ENCODE assay signal across 8 cellular contexts in the genomic region with DNA sequence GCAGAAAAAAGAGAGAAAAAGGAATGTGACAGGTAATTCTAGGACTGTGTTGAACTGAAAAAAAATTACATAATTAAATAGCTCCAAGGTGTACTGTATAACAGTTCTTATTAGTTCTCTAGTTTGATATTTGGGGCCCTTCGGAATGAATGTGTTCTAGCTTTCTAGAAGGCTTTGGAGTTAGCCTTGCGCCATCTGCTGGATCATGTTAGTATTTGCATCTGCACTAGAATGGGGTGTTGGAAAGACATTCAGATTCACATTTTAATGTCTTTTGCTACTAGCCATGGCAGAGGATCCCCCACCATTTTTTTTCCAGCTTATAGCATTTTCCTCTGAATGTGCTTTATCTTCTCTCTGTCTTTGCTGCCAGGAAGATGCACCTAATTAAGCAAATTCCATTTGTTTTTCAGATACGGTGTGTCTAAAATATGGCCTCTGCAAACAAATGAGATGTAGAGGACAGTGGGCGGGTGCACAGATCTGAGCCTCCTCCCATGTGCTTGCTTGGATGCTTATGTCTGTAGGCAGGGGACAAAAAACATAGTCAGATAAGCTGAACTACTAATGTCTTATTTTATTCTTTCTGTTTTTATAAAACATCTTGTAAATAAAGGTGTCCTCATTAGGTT.
DNase-seq lines count a peak whose midpoint lies in the region; ATAC-seq and TF ChIP-seq lines count a peak whose summit lies in the region.

No MANE protein-coding gene starts in this region.

- peaks cover 7% of the 10 kb centered on the region for H3K27me3 Mint-ChIP-seq in activated CD8-positive, alpha-beta T cell treated with anti-CD3 and anti-CD28 coated beads for 36 hours
- H3K27me3 Mint-ChIP-seq in neural progenitor cell (ENCODE audit: insufficient read depth, low read depth) = no peaks in the 10 kb centered on the region

- H3K4me2 ChIP-seq in fibroblast of lung (ENCODE audit: extremely low read depth, insufficient read depth, low read length) (no peak overlapping the region), neural progenitor cell (no peak overlapping the region)

- no peak overlapping the region for H2AFZ ChIP-seq in fibroblast of lung (ENCODE audit: low read length)
- peak overlapping the region; percentile 74 for H2AFZ ChIP-seq in neural progenitor cell (replicated peaks)

- WGBS in transverse colon (ENCODE audit: low coverage in 1 of 2), 2 donors = 24 to 39% methylated on average over 4 of the region's 4 CpGs

- H3K36me3 Mint-ChIP-seq in activated CD8-positive, alpha-beta T cell treated with anti-CD3 and anti-CD28 coated beads for 36 hours (ENCODE audit: low read depth) = no peaks in the 10 kb centered on the region
- H3K36me3 Mint-ChIP-seq in neural progenitor cell = no peaks in the 10 kb centered on the region

- no peaks in the 10 kb centered on the region for H3K9me3 ChIP-seq in fibroblast of lung (ENCODE audit: control insufficient read depth, insufficient read depth, low read depth, low read length)
- H3K9me3 ChIP-seq in neural progenitor cell (ENCODE audit: low read depth) = no peaks in the 10 kb centered on the region
- H3K9me3 ChIP-seq in transverse colon = no peaks in the 10 kb centered on the region

- no peaks in the 10 kb centered on the region for H3K36me3 ChIP-seq in fibroblast of lung (ENCODE audit: control insufficient read depth, insufficient read depth, low read length)
- H3K36me3 ChIP-seq in neural progenitor cell = no peaks in the 10 kb centered on the region
- no peaks in the 10 kb centered on the region for H3K36me3 ChIP-seq in transverse colon

- TF ChIP-seq POLR2A in transverse colon (IDR thresholded peaks at IDR 0.05) = no peak

- H3K27me3 ChIP-seq in fibroblast of lung (ENCODE audit: control insufficient read depth, insufficient read depth, low read length) (no peaks in the 10 kb centered on the region), neural progenitor cell (no peaks in the 10 kb centered on the region), transverse colon (no peaks in the 10 kb centered on the region)

- no peak overlapping the region for H3K27ac Mint-ChIP-seq in activated CD8-positive, alpha-beta T cell treated with anti-CD3 and anti-CD28 coated beads for 36 hours
- no peak overlapping the region for H3K27ac Mint-ChIP-seq in neural progenitor cell

- CTCF ChIA-PET in activated CD8-positive, alpha-beta T cell treated with anti-CD3 and anti-CD28 coated beads for 36 hours (lab: Charles Lee) = interaction anchor here (0.7 to 3.5 kb wide), 24 partner anchors 9 to 563 kb away, joined by 3 to 17 read pairs (median 4); a partner anchor contains a TSS

- ATAC-seq in GM19452 (IDR thresholded peaks at IDR 0.05; ENCODE audit: unreplicated experiment) (peak; percentile 84), HG03460 (IDR thresholded peaks at IDR 0.05; ENCODE audit: unreplicated experiment) (peak; percentile 79)
- ATAC-seq in activated CD8-positive, alpha-beta T cell treated with anti-CD3 and anti-CD28 coated beads for 36 hours = peak; percentile 91

- H4K20me1 ChIP-seq in fibroblast of lung (ENCODE audit: control insufficient read depth, extremely low read depth, insufficient read depth, low read length) (no peaks in the 10 kb centered on the region), neural progenitor cell (ENCODE audit: low read depth) (no peaks in the 10 kb centered on the region)

- H3K4me3 Mint-ChIP-seq in activated CD8-positive, alpha-beta T cell treated with anti-CD3 and anti-CD28 coated beads for 36 hours = no peak overlapping the region
- no peak overlapping the region for H3K4me3 Mint-ChIP-seq in neural progenitor cell

- TF ChIP-seq CTCF in activated CD8-positive, alpha-beta T cell treated with anti-CD3 and anti-CD28 coated beads for 36 hours (IDR thresholded peaks at IDR 0.05) = peak; percentile 70
- TF ChIP-seq CTCF in fibroblast of lung (conservative IDR thresholded peaks at IDR 0.05 in 1 of 2, IDR thresholded peaks at IDR 0.05 in 1 of 2; ENCODE audit: low read depth in 1 of 2, low read length in 2 of 2) = peak; percentile 87 to 88
- peak; percentile 89 for TF ChIP-seq CTCF in neural progenitor cell (IDR thresholded peaks at IDR 0.05)
- TF ChIP-seq CTCF in transverse colon (IDR thresholded peaks at IDR 0.05) = peak; percentile 67 to 80 (median 74)

- H3K9ac ChIP-seq in fibroblast of lung (ENCODE audit: insufficient read depth, low read length) = no peak overlapping the region
- no peak overlapping the region for H3K9ac ChIP-seq in neural progenitor cell

- H3K4me3 ChIP-seq in fibroblast of lung (replicated peaks in 1 of 4; ENCODE audit: control extremely low read depth in 1 of 4, insufficient read depth in 1 of 4, low read depth in 3 of 4, low read length in 4 of 4) (peak overlapping the region in 1 of 4 experiments; percentile 5), neural progenitor cell (no peak overlapping the region), transverse colon (no peak overlapping the region)

- no peaks in the 10 kb centered on the region for H3K9me3 Mint-ChIP-seq in activated CD8-positive, alpha-beta T cell treated with anti-CD3 and anti-CD28 coated beads for 36 hours
- H3K9me3 Mint-ChIP-seq in neural progenitor cell = no peaks in the 10 kb centered on the region

- H3K27ac ChIP-seq in fibroblast of lung (ENCODE audit: insufficient read depth, low read length) (no peak overlapping the region), neural progenitor cell (no peak overlapping the region), transverse colon (peak overlapping the region in 2 of 4 donors; percentile 13 to 33)

- no peak for TF ChIP-seq EP300 in transverse colon (IDR thresholded peaks at IDR 0.05; ENCODE audit: low read depth)

- H3F3A ChIP-seq in neural progenitor cell (ENCODE audit: low read depth) = no peaks in the 10 kb centered on the region

- intact Hi-C loops in activated CD8-positive, alpha-beta T cell treated with anti-CD3 and anti-CD28 coated beads for 36 hours (cut with micrococcal nuclease) = no loop called here
- intact Hi-C loops in transverse colon (cut with DNase I; ENCODE audit: low total_unique reads) = no loop called here

- H3K4me1 Mint-ChIP-seq in activated CD8-positive, alpha-beta T cell treated with anti-CD3 and anti-CD28 coated beads for 36 hours (ENCODE audit: low read depth) = no peaks in the 10 kb centered on the region
- no peaks in the 10 kb centered on the region for H3K4me1 Mint-ChIP-seq in neural progenitor cell

- H3K4me1 ChIP-seq in fibroblast of lung (ENCODE audit: control insufficient read depth, extremely low read depth, insufficient read depth, low read length) = no peaks in the 10 kb centered on the region
- no peaks in the 10 kb centered on the region for H3K4me1 ChIP-seq in neural progenitor cell
- peaks cover 0 to 4% (median 0%) of the 10 kb centered on the region in 4 donors for H3K4me1 ChIP-seq in transverse colon

- H3K79me2 ChIP-seq in fibroblast of lung (ENCODE audit: control insufficient read depth, insufficient read depth, low read length) (no peaks in the 10 kb centered on the region), neural progenitor cell (ENCODE audit: low read depth) (no peaks in the 10 kb centered on the region)

- in situ Hi-C loops in transverse colon (cut with MboI; ENCODE audit: low pct_ligation_motif_present in 1 of 4, low pct_unique_long_range_greater_than_20kb in 1 of 4, low sequenced_read_pairs in 3 of 4) = loop anchor here in 1 of 4 donors (25.0 kb wide), 1 partner anchor 325 kb away; no protein-coding TSS in a partner anchor

- POLR2A ChIA-PET in activated CD8-positive, alpha-beta T cell treated with anti-CD3 and anti-CD28 coated beads for 36 hours (lab: Charles Lee) = no interaction called here

- DNase-seq in DMS114 treated with DMSO at 0.1 percent for 48 hours (lab: John Stamatoyannopoulos, UW; ENCODE audit: unreplicated experiment) (peak; percentile 65), NCI-H460 (ENCODE audit: extremely low read depth, low read depth) (peak; percentile 80), fibroblast of lung (ENCODE audit: low read depth in 2 of 2) (peak; percentile 48 to 83), neural progenitor cell (ENCODE audit: low spot score) (peak; percentile 80), transverse colon (peak; percentile 53)
- peak; percentile 61 for DNase-seq in activated CD8-positive, alpha-beta T cell treated with anti-CD3 and anti-CD28 coated beads for 36 hours
